Comparison of ENCODE assay signal across 1 cellular context in genomic region chr15:98549003-98549402, GRCh38.
TF ChIP-seq lines count a peak whose summit lies in the region.

No MANE protein-coding gene starts in this region.

TF ChIP-seq in IMR-90, 13 proteins besides CTCF, POLR2A, EP300 and RAD21:
- no peak for TF ChIP-seq BHLHE40 (IDR thresholded peaks at IDR 0.05; ENCODE audit: low read depth, low read length)
- no peak for TF ChIP-seq CEBPB (IDR thresholded peaks at IDR 0.05; ENCODE audit: low read depth, low read length)
- TF ChIP-seq CHD1 (IDR thresholded peaks at IDR 0.05; ENCODE audit: low read depth, low read length): no peak
- no peak for TF ChIP-seq RFX5 (IDR thresholded peaks at IDR 0.05; ENCODE audit: low read depth, low read length)
- no peak for TF ChIP-seq MAZ (IDR thresholded peaks at IDR 0.05; ENCODE audit: borderline replicate concordance, low read depth, low read length)
- no peak for TF ChIP-seq USF2 (IDR thresholded peaks at IDR 0.05; ENCODE audit: low read depth, low read length)
- TF ChIP-seq ELK1 (IDR thresholded peaks at IDR 0.05; ENCODE audit: borderline replicate concordance, low read depth, low read length): no peak
- no peak for TF ChIP-seq SMC3 (IDR thresholded peaks at IDR 0.05; ENCODE audit: low read depth, low read length)
- TF ChIP-seq MAFK (IDR thresholded peaks at IDR 0.05; ENCODE audit: low read depth, low read length): no peak
- TF ChIP-seq FOS (IDR thresholded peaks at IDR 0.05; ENCODE audit: low read depth, low read length): no peak
TF ChIP-seq in IMR-90: peak in this region for 0.
